ENCODE assay signal across 1 cellular context in genomic region chr17:29289852-29290251, GRCh38.
TF ChIP-seq lines count a peak whose summit lies in the region.

No MANE protein-coding gene starts in this region.

TF ChIP-seq in H1, 55 proteins besides CTCF, POLR2A, EP300 and RAD21:
- TF ChIP-seq RFX5 (IDR thresholded peaks at IDR 0.05; ENCODE audit: borderline replicate concordance, low read depth, low read length) (no peak), ZNF274 (IDR thresholded peaks at IDR 0.05; ENCODE audit: borderline replicate concordance, extremely low read depth, low read length) (no peak), RBBP5 (IDR thresholded peaks at IDR 0.05; ENCODE audit: borderline replicate concordance, low read depth, low read length) (no peak), POU5F1 (IDR thresholded peaks at IDR 0.05; ENCODE audit: low read depth, low read length) (no peak), SIX5 (IDR thresholded peaks at IDR 0.05; ENCODE audit: low read depth, low read length) (no peak), MAFK (IDR thresholded peaks at IDR 0.05; ENCODE audit: low read depth, low read length) (no peak), CHD7 (IDR thresholded peaks at IDR 0.05; ENCODE audit: insufficient replicate concordance, low read length) (no peak), EZH2 (IDR thresholded peaks at IDR 0.05; ENCODE audit: low read depth, low read length, severe bottlenecking) (no peak), JUND (IDR thresholded peaks at IDR 0.05; ENCODE audit: low read length) (no peak), GABPA (IDR thresholded peaks at IDR 0.05; ENCODE audit: borderline replicate concordance, insufficient read depth, low read length) (no peak), TBP (IDR thresholded peaks at IDR 0.05; ENCODE audit: low read depth, low read length) (no peak), SP2 (IDR thresholded peaks at IDR 0.05; ENCODE audit: low read length) (no peak), RNF2 (IDR thresholded peaks at IDR 0.05; ENCODE audit: borderline replicate concordance, low read depth, low read length, missing control alignments, poor library complexity, severe bottlenecking) (no peak)
TF ChIP-seq in H1: peak in this region for 0.
